Comparison of ENCODE assay signal across 22 cellular contexts in genomic region chr18:37166491-37166890, GRCh38.
A peak's percentile ranks its signal among the peaks of the same experiment; 100 is the strongest.
DNase-seq lines count a peak whose midpoint lies in the region; ATAC-seq, FAIRE-seq and TF ChIP-seq lines count a peak whose summit lies in the region.
"Had no signal": no experiment of that assay in that cellular context is flagged by ENCODE, and none has a peak within 500 bp of the region (broad histone marks: within the 10 kb centered on the region; RNA-seq: fewer than 3 reads in every experiment).

No MANE protein-coding gene starts in this region.

- CTCF ChIA-PET in H1 (lab: Charles Lee; ENCODE audit: partially characterized antibody): interaction anchor here (0.8 to 2.2 kb wide), 9 partner anchors 8 to 84 kb away, joined by 3 to 8 read pairs (median 3); no protein-coding TSS in a partner anchor

- peaks cover 0 to 9% (median 3%) of the 10 kb centered on the region in 4 experiments; a peak in 2 of 7 replicates for H3K4me1 ChIP-seq in H1 (replicated peaks in 1 of 4; ENCODE audit: control insufficient read depth in 3 of 4, insufficient read depth in 4 of 4, low read length in 3 of 4)
- peaks cover 2% of the 10 kb centered on the region for H3K4me1 ChIP-seq in foreskin keratinocyte
- H3K4me1 ChIP-seq in mesendoderm (ENCODE audit: control insufficient read depth, low read depth, low read length): no peaks in the 10 kb centered on the region
- H3K4me1 ChIP-seq: BE2C; BLaER1 treated with 17β-estradiol and CSF1 and Interleukin-3, amounts not matched to agents 10 nM and 100 nM had no signal

- no peak overlapping the region for H3K27ac ChIP-seq in H1 (ENCODE audit: low read depth, low read length)
- H3K27ac ChIP-seq in foreskin keratinocyte: no peak overlapping the region
- no peak overlapping the region for H3K27ac ChIP-seq in mesendoderm (ENCODE audit: low read depth, low read length)
- H3K27ac ChIP-seq: BLaER1 treated with 17β-estradiol and CSF1 and Interleukin-3, amounts not matched to agents 10 nM and 100 nM had no signal

- H2BK15ac ChIP-seq in H1 (ENCODE audit: low read length): no peak overlapping the region
- H2BK15ac ChIP-seq in mesendoderm (replicated peaks; ENCODE audit: low read depth): no peak overlapping the region

- no peaks in the 10 kb centered on the region; a peak in 1 of 4 replicates for H3K9me3 ChIP-seq in H1 (ENCODE audit: insufficient read depth in 2 of 2, low read depth in 1 of 2, low read length in 1 of 2)
- H3K9me3 ChIP-seq: BE2C; BLaER1 treated with 17β-estradiol and CSF1 and Interleukin-3, amounts not matched to agents 10 nM and 100 nM had no signal

- H2BK120ac ChIP-seq in H1 (replicated peaks; ENCODE audit: low read depth, low read length) (no peak overlapping the region), mesendoderm (ENCODE audit: low read depth, low read length) (no peak overlapping the region)

- peak; percentile 36 for DNase-seq in NCI-H69 (lab: John Stamatoyannopoulos, UW)
- DNase-seq in H1 (ENCODE audit: low read depth in 1 of 2, low spot score in 2 of 2): no peak
- DNase-seq in foreskin keratinocyte: peak; percentile 33 to 66
- DNase-seq in mesendoderm: peak; percentile 3
- no peak for DNase-seq in SW480 (ENCODE audit: low spot score)
- DNase-seq in NCI-H510A (lab: John Stamatoyannopoulos, UW): no peak
- DNase-seq: CD4-positive, alpha-beta T cell; CD8-positive, alpha-beta memory T cell; DMS 273 treated with DMSO at 0.1 percent for 48 hours; DMS79; EL; GDM1; GOT3; H7; HCEC 1CT had no signal

- POLR2A ChIA-PET in H1 (lab: Charles Lee; ENCODE audit: partially characterized antibody): interaction anchor here (1.4 kb wide), 1 partner anchor 13 kb away, joined by 4 read pairs; no protein-coding TSS in a partner anchor

- H2BK5ac ChIP-seq in H1 (ENCODE audit: low read depth, low read length) (no peak overlapping the region), mesendoderm (ENCODE audit: low read length) (no peak overlapping the region)

- H3K36me3 ChIP-seq in H1 (ENCODE audit: control insufficient read depth in 2 of 4, insufficient read depth in 4 of 4, low read length in 3 of 4) (no peaks in the 10 kb centered on the region), mesendoderm (ENCODE audit: control insufficient read depth, insufficient read depth, low read length) (no peaks in the 10 kb centered on the region)
- H3K36me3 ChIP-seq: BE2C; BLaER1 treated with 17β-estradiol and CSF1 and Interleukin-3, amounts not matched to agents 10 nM and 100 nM had no signal

- no peak overlapping the region for H3K4ac ChIP-seq in H1 (replicated peaks; ENCODE audit: insufficient read length, low read depth, low read length)
- no peak overlapping the region for H3K4ac ChIP-seq in mesendoderm (ENCODE audit: low read depth, low read length)

- TF ChIP-seq RAD21 in H1 (IDR thresholded peaks at IDR 0.05 in 1 of 2, conservative IDR thresholded peaks at IDR 0.05 in 1 of 2; ENCODE audit: low read depth in 2 of 2, low read length in 2 of 2): no peak

- no peak for TF ChIP-seq EP300 in H1 (IDR thresholded peaks at IDR 0.05; ENCODE audit: borderline replicate concordance in 1 of 2, low read depth in 2 of 2, low read length in 2 of 2)

- no peak overlapping the region for H3K14ac ChIP-seq in H1 (ENCODE audit: insufficient read length)

- H3K79me1 ChIP-seq in H1 (ENCODE audit: low read depth, low read length) (no peaks in the 10 kb centered on the region), mesendoderm (ENCODE audit: low read length) (no peaks in the 10 kb centered on the region)

- peak overlapping the region; percentile 38; the same call in 1 of the 2 replicates for H3K18ac ChIP-seq in H1 (ENCODE audit: extremely low read depth, low read length)
- no peak overlapping the region for H3K18ac ChIP-seq in mesendoderm (ENCODE audit: low read length)

- H3K27me3 ChIP-seq in H1 (replicated peaks in 1 of 4; ENCODE audit: control insufficient read depth in 3 of 4, extremely low read depth in 1 of 4, insufficient read depth in 3 of 4, low read length in 3 of 4) (no peaks in the 10 kb centered on the region), foreskin keratinocyte (no peaks in the 10 kb centered on the region), mesendoderm (ENCODE audit: insufficient read depth, low read length, poor library complexity) (no peaks in the 10 kb centered on the region)
- H3K27me3 ChIP-seq: BE2C; BLaER1 treated with 17β-estradiol and CSF1 and Interleukin-3, amounts not matched to agents 10 nM and 100 nM had no signal

- peak overlapping the region; percentile 82; the same call in 1 of the 2 replicates for H2BK12ac ChIP-seq in H1 (ENCODE audit: low read depth, low read length)

- no peak overlapping the region for H2AFZ ChIP-seq in H1 (ENCODE audit: low read length)

- H4K91ac ChIP-seq in H1 (replicated peaks; ENCODE audit: insufficient read length, low read length): no peak overlapping the region

- H3K4me2 ChIP-seq in H1 (ENCODE audit: insufficient read depth in 1 of 2, low read depth in 2 of 2, low read length in 2 of 2) (no peak overlapping the region), mesendoderm (ENCODE audit: low read length) (no peak overlapping the region)
- H3K4me2 ChIP-seq: BLaER1 treated with 17β-estradiol and CSF1 and Interleukin-3, amounts not matched to agents 10 nM and 100 nM had no signal

- H3K4me3 ChIP-seq in H1 (ENCODE audit: extremely low read depth in 1 of 4, insufficient read depth in 2 of 4, low read depth in 3 of 4, low read length in 4 of 4) (no peak overlapping the region), mesendoderm (ENCODE audit: low read length) (no peak overlapping the region)
- H3K4me3 ChIP-seq: BLaER1 treated with 17β-estradiol and CSF1 and Interleukin-3, amounts not matched to agents 10 nM and 100 nM; GM12878 had no signal

- H4K20me1 ChIP-seq in H1 (replicated peaks in 1 of 2; ENCODE audit: control insufficient read depth in 1 of 2, insufficient read depth in 2 of 2, low read length in 2 of 2): no peaks in the 10 kb centered on the region
- H4K20me1 ChIP-seq: BLaER1 treated with 17β-estradiol and CSF1 and Interleukin-3, amounts not matched to agents 10 nM and 100 nM had no signal

- H4K8ac ChIP-seq in H1 (ENCODE audit: extremely low read depth, insufficient read depth, low read length) (no peak overlapping the region), mesendoderm (ENCODE audit: low read depth, low read length) (no peak overlapping the region)

- TF ChIP-seq CTCF in H1 (IDR thresholded peaks at IDR 0.05; ENCODE audit: control extremely low read depth in 1 of 3, insufficient read depth in 1 of 3, low read depth in 1 of 3, low read length in 3 of 3) (no peak), foreskin keratinocyte (conservative IDR thresholded peaks at IDR 0.05) (no peak)

- H3K9ac ChIP-seq in H1 (replicated peaks in 1 of 4; ENCODE audit: extremely low read depth in 1 of 4, low read depth in 3 of 4, low read length in 3 of 4) (no peak overlapping the region), mesendoderm (ENCODE audit: low read length) (no peak overlapping the region)
- H3K9ac ChIP-seq: BLaER1 treated with 17β-estradiol and CSF1 and Interleukin-3, amounts not matched to agents 10 nM and 100 nM had no signal

- no peak for FAIRE-seq in H1 (lab: Jason Lieb, UNC)
- FAIRE-seq: A204.1, D721Med, GM12878, GM18507 had no signal

- H3K56ac ChIP-seq in H1 (replicated peaks; ENCODE audit: insufficient read length, low read depth, low read length) (no peak overlapping the region), mesendoderm (ENCODE audit: low read length) (no peak overlapping the region)

- TF ChIP-seq POLR2A in H1 (IDR thresholded peaks at IDR 0.05; ENCODE audit: control extremely low read depth in 1 of 2, low read depth in 2 of 2, low read length in 2 of 2): no peak

- H3K23me2 ChIP-seq in H1 (ENCODE audit: low read depth, low read length): no peaks in the 10 kb centered on the region

- peak; percentile 31 for ATAC-seq in foreskin keratinocyte
- no peak for ATAC-seq in HG03378 (IDR thresholded peaks at IDR 0.05; ENCODE audit: unreplicated experiment)
- ATAC-seq: GM12878 had no signal

- no peak overlapping the region for H4K5ac ChIP-seq in H1 (ENCODE audit: insufficient read length, low read depth, low read length)
- no peak overlapping the region for H4K5ac ChIP-seq in mesendoderm (ENCODE audit: low read length)

- WGBS in H1 (ENCODE audit: extremely low coverage in 1 of 2, insufficient coverage in 1 of 2, insufficient read length in 1 of 2, insufficient replicate concordance in 2 of 2, low coverage in 1 of 2, low lambda C conversion rate in 2 of 2, missing lambda C conversion rate in 1 of 2), 2 experiments: 86% methylated on average over 1 of the region's 1 CpG; no CpG with 5 or more reads in 1 of the 2 experiments
- no CpG with 5 or more reads among the region's 1 CpG for WGBS in mesendoderm (ENCODE audit: extremely low coverage, insufficient coverage, low lambda C conversion rate)

- H2AK5ac ChIP-seq in H1 (ENCODE audit: low read depth, low read length) (no peak overlapping the region; the same call in 1 of the 2 replicates), mesendoderm (ENCODE audit: low read length) (no peak overlapping the region)

- H3K23ac ChIP-seq in H1 (ENCODE audit: insufficient read length): no peak overlapping the region
- no peak overlapping the region for H3K23ac ChIP-seq in mesendoderm (ENCODE audit: low read length)

- H3K79me2 ChIP-seq in H1 (ENCODE audit: control insufficient read depth in 1 of 2, insufficient read depth in 2 of 2, low read length in 2 of 2) (no peaks in the 10 kb centered on the region), mesendoderm (ENCODE audit: control insufficient read depth, insufficient read depth, low read length) (no peaks in the 10 kb centered on the region)

- peak overlapping the region; percentile 91; the same call in 1 of the 2 replicates for H2BK20ac ChIP-seq in H1 (ENCODE audit: low read length)

TF ChIP-seq in H1, 55 proteins besides CTCF, POLR2A, EP300 and RAD21:
- TF ChIP-seq KDM5A (IDR thresholded peaks at IDR 0.05; ENCODE audit: low read length): no peak
- TF ChIP-seq SRF (IDR thresholded peaks at IDR 0.05; ENCODE audit: low read depth, low read length): no peak
- TF ChIP-seq CBX5 (IDR thresholded peaks at IDR 0.05; ENCODE audit: low read depth, low read length): no peak
- no peak for TF ChIP-seq JUND (IDR thresholded peaks at IDR 0.05; ENCODE audit: low read length)

Comparison
In these comparisons a context has a peak if more than half of its experiments do, and no peak if none do; other contexts are left out.
1. DNase-seq: peak in NCI-H69 (single experiment), foreskin keratinocyte (2 of 2) and mesendoderm (single experiment); none in H1 (0 of 2), SW480 (single experiment) and NCI-H510A (single experiment).